In genomic region chr7:29893351-29894005, GRCh38 we compare ENCODE assay signal across 18 cellular contexts.
DNase-seq lines count a peak whose midpoint lies in the region; ATAC-seq and TF ChIP-seq lines count a peak whose summit lies in the region.
"Had no signal": no experiment of that assay in that cellular context is flagged by ENCODE, and none has a peak within 500 bp of the region (broad histone marks: within the 10 kb centered on the region; RNA-seq: fewer than 3 reads in every experiment).

No MANE protein-coding gene starts in this region.

- TF ChIP-seq EP300 in SK-N-SH (IDR thresholded peaks at IDR 0.05; ENCODE audit: borderline replicate concordance in 1 of 2, low read depth in 1 of 2, low read length in 1 of 2) = no peak

- TF ChIP-seq CTCF in SK-N-SH (IDR thresholded peaks at IDR 0.05) = no peak
- no peak for TF ChIP-seq CTCF in osteocyte (IDR thresholded peaks at IDR 0.05)
- no peak for TF ChIP-seq CTCF in omental fat pad (IDR thresholded peaks at IDR 0.05)

- no peak overlapping the region for H2AFZ ChIP-seq in SK-N-SH (ENCODE audit: low read depth)
- H2AFZ ChIP-seq: GM23338 had no signal

- TF ChIP-seq RAD21 in SK-N-SH (IDR thresholded peaks at IDR 0.05; ENCODE audit: low read length) = no peak

- peaks cover 0 to 29% of the 10 kb centered on the region in 2 experiments; a peak in 2 of 4 replicates for H3K4me1 ChIP-seq in SK-N-SH (ENCODE audit: control insufficient read depth in 1 of 2, insufficient read depth in 2 of 2, low read depth in 1 of 2, low read length in 1 of 2)

- H3K4me1 Mint-ChIP-seq in osteocyte (ENCODE audit: unreplicated experiment) = no peaks in the 10 kb centered on the region
- H3K4me1 Mint-ChIP-seq: CD4-positive, alpha-beta memory T cell; GM23338; H9 had no signal

- H3K9me3 Mint-ChIP-seq in osteocyte (ENCODE audit: unreplicated experiment) = peaks cover 17% of the 10 kb centered on the region

- no peak overlapping the region for H3K4me3 Mint-ChIP-seq in osteocyte (ENCODE audit: unreplicated experiment)
- H3K4me3 Mint-ChIP-seq: CD4-positive, alpha-beta memory T cell; GM23338; H9 had no signal

- H3K79me2 ChIP-seq in SK-N-SH (ENCODE audit: insufficient read depth) = no peaks in the 10 kb centered on the region

- CTCF ChIA-PET in SK-N-SH (lab: Yijun Ruan, JAX) = interaction anchor here (0.7 to 4.0 kb wide), 7 partner anchors 12 to 915 kb away, joined by 3 to 35 read pairs (median 4); no protein-coding TSS in a partner anchor

- POLR2A ChIA-PET in SK-N-SH (lab: Yijun Ruan, JAX) = no interaction called here

- H3K27me3 Mint-ChIP-seq in osteocyte (ENCODE audit: unreplicated experiment) = peaks cover 9% of the 10 kb centered on the region

- H3K4me2 ChIP-seq in SK-N-SH = no peak overlapping the region
- H3K4me2 ChIP-seq: GM23338 had no signal

- ATAC-seq in SK-N-SH treated with all-trans-retinoic acid at 6 μM for 48 hours (no peak), HG02885 (IDR thresholded peaks at IDR 0.05; ENCODE audit: poor library complexity, unreplicated experiment) (no peak), omental fat pad (ENCODE audit: low FRiP score) (no peak)
- ATAC-seq: GM23338 had no signal

- no peak overlapping the region for H3K9ac ChIP-seq in SK-N-SH

- no peaks in the 10 kb centered on the region; the same call in 1 of the 2 replicates for H3K27me3 ChIP-seq in SK-N-SH (ENCODE audit: insufficient read depth)

- H3K9me2 ChIP-seq in SK-N-SH = no peaks in the 10 kb centered on the region

- no peaks in the 10 kb centered on the region for H3F3A ChIP-seq in SK-N-SH (replicated peaks; ENCODE audit: insufficient read depth)

- 64% methylated on average over 6 of the region's 6 CpGs for WGBS in SK-N-SH (ENCODE audit: low lambda C conversion rate)

- no peaks in the 10 kb centered on the region for H3K9me3 ChIP-seq in SK-N-SH

- no peaks in the 10 kb centered on the region for H4K20me1 ChIP-seq in SK-N-SH (ENCODE audit: insufficient read depth)

- no peaks in the 10 kb centered on the region for H3K36me3 Mint-ChIP-seq in osteocyte (ENCODE audit: unreplicated experiment)
- H3K36me3 Mint-ChIP-seq: CD4-positive, alpha-beta memory T cell had no signal

- H3K27ac Mint-ChIP-seq in osteocyte (ENCODE audit: unreplicated experiment) = no peak overlapping the region
- H3K27ac Mint-ChIP-seq: CD4-positive, alpha-beta memory T cell; GM23338; H9 had no signal

- peak overlapping the region in 1 of 2 experiments; percentile 44; a peak in 2 of 4 replicates for H3K27ac ChIP-seq in SK-N-SH (ENCODE audit: low read depth in 2 of 2, low read length in 1 of 2)
- H3K27ac ChIP-seq: 22Rv1 had no signal

- DNase-seq in SK-N-SH = peak; percentile 57
- peak; percentile 12 for DNase-seq in NCI-H526 treated with DMSO at 0.1 percent for 48 hours (lab: John Stamatoyannopoulos, UW)
- DNase-seq in left kidney (ENCODE audit: low read depth, low spot score) = peak; percentile 42
- DNase-seq in osteocyte (ENCODE audit: extremely low spot score, unreplicated experiment) = peak; percentile 23
- no peak for DNase-seq in NCI-H2171 treated with DMSO at 0.1 percent for 48 hours (lab: John Stamatoyannopoulos, UW)
- DNase-seq in omental fat pad (ENCODE audit: low spot score) = no peak
- DNase-seq: C1 segment of cervical spinal cord; Calu3; CD4-positive, alpha-beta memory T cell; COR-L47; DMS53; DMS79 treated with DMSO at 0.1 percent for 48 hours; GF-D8; H9 had no signal

- no peaks in the 10 kb centered on the region for H3K36me3 ChIP-seq in SK-N-SH (replicated peaks in 1 of 2; ENCODE audit: control insufficient read depth in 1 of 2, insufficient read depth in 2 of 2, low read length in 1 of 2)

- H3K4me3 ChIP-seq in SK-N-SH (ENCODE audit: low read depth in 2 of 2, low read length in 1 of 2) = no peak overlapping the region
- H3K4me3 ChIP-seq: GM23338 had no signal

TF ChIP-seq in SK-N-SH, 30 proteins besides CTCF, POLR2A, EP300 and RAD21:
- TF ChIP-seq PBX3 (IDR thresholded peaks at IDR 0.05) = no peak
- no peak for TF ChIP-seq MEF2A (IDR thresholded peaks at IDR 0.05; ENCODE audit: borderline replicate concordance, low read depth)

TF ChIP-seq in SK-N-SH treated with all-trans-retinoic acid at 6 μM for 48 hours, 23 proteins besides CTCF, POLR2A, EP300 and RAD21:
- TF ChIP-seq ZNF70 (CRISPR knock-in tag; IDR thresholded peaks at IDR 0.05) (no peak), SNAI2 (CRISPR knock-in tag; IDR thresholded peaks at IDR 0.05) (no peak), ZFP3 (CRISPR knock-in tag; IDR thresholded peaks at IDR 0.05) (no peak), ESRRG (CRISPR knock-in tag; IDR thresholded peaks at IDR 0.05) (no peak), GLIS3 (CRISPR knock-in tag; IDR thresholded peaks at IDR 0.05) (no peak), PATZ1 (CRISPR knock-in tag; IDR thresholded peaks at IDR 0.05; ENCODE audit: borderline replicate concordance) (no peak), ISL1 (CRISPR knock-in tag; IDR thresholded peaks at IDR 0.05) (no peak), ZC3H10 (CRISPR knock-in tag; IDR thresholded peaks at IDR 0.05) (no peak), ARNTL (CRISPR knock-in tag; IDR thresholded peaks at IDR 0.05; ENCODE audit: borderline replicate concordance, low read depth) (no peak)
- TF ChIP-seq, protein P1, sequence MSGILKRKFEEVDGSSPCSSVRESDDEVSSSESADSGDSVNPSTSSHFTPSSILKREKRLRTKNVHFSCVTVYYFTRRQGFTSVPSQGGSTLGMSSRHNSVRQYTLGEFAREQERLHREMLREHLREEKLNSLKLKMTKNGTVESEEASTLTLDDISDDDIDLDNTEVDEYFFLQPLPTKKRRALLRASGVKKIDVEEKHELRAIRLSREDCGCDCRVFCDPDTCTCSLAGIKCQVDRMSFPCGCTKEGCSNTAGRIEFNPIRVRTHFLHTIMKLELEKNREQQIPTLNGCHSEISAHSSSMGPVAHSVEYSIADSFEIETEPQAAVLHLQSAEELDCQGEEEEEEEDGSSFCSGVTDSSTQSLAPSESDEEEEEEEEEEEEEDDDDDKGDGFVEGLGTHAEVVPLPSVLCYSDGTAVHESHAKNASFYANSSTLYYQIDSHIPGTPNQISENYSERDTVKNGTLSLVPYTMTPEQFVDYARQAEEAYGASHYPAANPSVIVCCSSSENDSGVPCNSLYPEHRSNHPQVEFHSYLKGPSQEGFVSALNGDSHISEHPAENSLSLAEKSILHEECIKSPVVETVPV (CRISPR knock-in tag; IDR thresholded peaks at IDR 0.05) = no peak

Comparison
In these comparisons a context has a peak if more than half of its experiments do, and no peak if none do; other contexts are left out.
1. DNase-seq: peak in SK-N-SH (single experiment), NCI-H526 treated with DMSO at 0.1 percent for 48 hours (single experiment), left kidney (single experiment) and osteocyte (single experiment); none in NCI-H2171 treated with DMSO at 0.1 percent for 48 hours (single experiment) and omental fat pad (single experiment).